14 cellular contexts compared by ENCODE assay signal in genomic region chr10:71635867-71636266, GRCh38.
"Had no signal": no experiment of that assay in that cellular context is flagged by ENCODE, and none has a peak within 500 bp of the region (broad histone marks: within the 10 kb centered on the region; RNA-seq: fewer than 3 reads in every experiment).

No MANE protein-coding gene starts in this region.

- H3K4me1 ChIP-seq: psoas muscle, uterus had no signal

- H3K27me3 ChIP-seq: esophagus muscularis mucosa, uterus had no signal

- DNase-seq: activated CD4-positive, alpha-beta memory T cell treated with anti-CD3 and anti-CD28 coated beads, Interleukin-2, amount 10 ng/mL, durations not matched to agents 7 days and 5 days; activated effector memory CD4-positive, alpha-beta T cell treated with anti-CD3 and anti-CD28 coated beads, Interleukin-2, amount 50 U/mL, for 16 hours; activated T-cell treated with anti-CD3 and anti-CD28 coated beads, Interleukin-2, amount 50 U/mL, for 4 hours; amniotic stem cell; kidney glomerular epithelial cell; nephron progenitor cell; psoas muscle; stimulated activated CD4-positive, alpha-beta T cell treated with anti-CD3 and anti-CD28 coated beads, Interleukin-1b, Interleukin-23, amount 100 ng/mL, for 48 hours; uterus had no signal

- H3K4me3 ChIP-seq: esophagus muscularis mucosa, psoas muscle, uterus had no signal

- H3K36me3 ChIP-seq: esophagus muscularis mucosa, uterus had no signal

- H3K4me3 Mint-ChIP-seq: activated CD4-positive, alpha-beta memory T cell treated with anti-CD3 and anti-CD28 coated beads, Interleukin-2, amount 10 ng/mL, durations not matched to agents 7 days and 5 days; activated naive CD8-positive, alpha-beta T cell; activated T-cell treated with anti-CD3 and anti-CD28 coated beads, Interleukin-2, amount 50 U/mL, for 4 hours; nephron progenitor cell had no signal

- H3K36me3 Mint-ChIP-seq: activated naive CD8-positive, alpha-beta T cell had no signal

- ATAC-seq: activated T-cell treated with anti-CD3 and anti-CD28 coated beads, Interleukin-2, amount 50 U/mL, for 4 hours; psoas muscle; sciatic nerve had no signal

- H3K27ac ChIP-seq: esophagus muscularis mucosa, psoas muscle, uterus, VCaP had no signal

- H3K27ac Mint-ChIP-seq: activated CD4-positive, alpha-beta memory T cell treated with anti-CD3 and anti-CD28 coated beads, Interleukin-2, amount 10 ng/mL, durations not matched to agents 7 days and 5 days; activated naive CD8-positive, alpha-beta T cell; nephron progenitor cell had no signal

- H3K9me3 ChIP-seq: esophagus muscularis mucosa, psoas muscle, uterus had no signal

- FAIRE-seq: colon had no signal

- H3K9me3 Mint-ChIP-seq: activated CD4-positive, alpha-beta memory T cell treated with anti-CD3 and anti-CD28 coated beads, Interleukin-2, amount 10 ng/mL, durations not matched to agents 7 days and 5 days; activated T-cell treated with anti-CD3 and anti-CD28 coated beads, Interleukin-2, amount 50 U/mL, for 4 hours; nephron progenitor cell had no signal
